22 cellular contexts compared by ENCODE assay signal in the genomic region with DNA sequence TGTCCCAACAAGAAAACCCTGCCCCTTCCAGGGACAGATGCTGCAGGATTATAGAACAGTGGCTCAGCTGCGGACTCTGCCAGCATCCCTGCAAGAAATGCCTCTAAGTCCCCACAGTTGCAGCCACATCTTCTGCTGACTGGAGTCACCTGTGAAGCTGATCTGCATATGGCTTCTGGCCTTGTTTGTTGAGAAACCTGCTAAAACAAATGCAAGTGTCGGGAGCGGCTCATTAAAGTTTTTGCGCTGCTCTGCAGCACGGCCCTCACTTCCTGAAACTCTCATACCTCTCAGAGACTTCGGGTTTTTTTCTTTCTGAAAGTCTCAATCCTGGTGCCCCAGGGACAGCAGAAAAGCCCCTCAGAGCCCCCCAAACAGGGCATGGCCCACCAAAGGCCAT.
"Had no signal": no experiment of that assay in that cellular context is flagged by ENCODE, and none has a peak within 500 bp of the region (broad histone marks: within the 10 kb centered on the region; RNA-seq: fewer than 3 reads in every experiment).

No MANE protein-coding gene starts in this region.

- H3K4me3 Mint-ChIP-seq: activated naive CD8-positive, alpha-beta T cell treated with anti-CD3 and anti-CD28 coated beads for 36 hours; activated T-cell treated with anti-CD3 and anti-CD28 coated beads, Interleukin-2, amount 50 U/mL, for 24 hours; central memory CD8-positive, alpha-beta T cell; nephron; T-helper 2 cell treated with Interferon-gamma antibody and Interleukin-4, amounts not matched to agents 5 μg/mL and 100 μg/mL, for 36 hours had no signal

- H3K4me1 Mint-ChIP-seq: activated naive CD8-positive, alpha-beta T cell treated with anti-CD3 and anti-CD28 coated beads for 36 hours had no signal

- H3K27ac ChIP-seq: breast epithelium, esophagus squamous epithelium, gastrocnemius medialis, pancreas, thyroid gland, VCaP had no signal

- ATAC-seq: gastrocnemius medialis; pancreas; right cardiac atrium; stimulated activated naive CD8-positive, alpha-beta T cell treated with anti-CD3 and anti-CD28 coated beads, Interleukin-15, Interleukin-2, amounts not matched to agents 100 U/mL and 50 U/mL, for 24 hours had no signal

- H3K36me3 Mint-ChIP-seq: activated naive CD8-positive, alpha-beta T cell treated with anti-CD3 and anti-CD28 coated beads for 36 hours had no signal

- H3K27me3 ChIP-seq: esophagus squamous epithelium, gastrocnemius medialis, pancreas, thyroid gland had no signal

- H3K9me3 ChIP-seq: breast epithelium, esophagus squamous epithelium, gastrocnemius medialis, pancreas, thyroid gland had no signal

- H3K27ac Mint-ChIP-seq: activated naive CD8-positive, alpha-beta T cell treated with anti-CD3 and anti-CD28 coated beads for 36 hours; activated T-cell treated with anti-CD3 and anti-CD28 coated beads, Interleukin-2, amount 50 U/mL, for 24 hours; activated T-helper 2 cell treated with anti-CD3 and anti-CD28 coated beads, Interferon-gamma antibody, Interleukin-2, Interleukin-4, amounts not matched to agents 10 μg/mL and 5 μg/mL and 100 μg/mL, durations not matched to agents 14 hours and 24 hours and 36 hours; nephron; T-helper 2 cell treated with Interferon-gamma antibody and Interleukin-4, amounts not matched to agents 5 μg/mL and 100 μg/mL, for 36 hours had no signal

- H3K27me3 Mint-ChIP-seq: activated naive CD8-positive, alpha-beta T cell treated with anti-CD3 and anti-CD28 coated beads for 36 hours; activated T-cell treated with anti-CD3 and anti-CD28 coated beads, Interleukin-2, amount 50 U/mL, for 24 hours; central memory CD8-positive, alpha-beta T cell had no signal

- H3K4me1 ChIP-seq: breast epithelium, esophagus squamous epithelium, pancreas, thyroid gland had no signal

- H3K36me3 ChIP-seq: breast epithelium, esophagus squamous epithelium, gastrocnemius medialis, pancreas, thyroid gland had no signal

- H3K9me3 Mint-ChIP-seq: activated naive CD8-positive, alpha-beta T cell treated with anti-CD3 and anti-CD28 coated beads for 36 hours; activated T-cell treated with anti-CD3 and anti-CD28 coated beads, Interleukin-2, amount 50 U/mL, for 24 hours; activated T-helper 2 cell treated with anti-CD3 and anti-CD28 coated beads, Interferon-gamma antibody, Interleukin-2, Interleukin-4, amounts not matched to agents 10 μg/mL and 5 μg/mL and 100 μg/mL, durations not matched to agents 14 hours and 24 hours and 36 hours; central memory CD8-positive, alpha-beta T cell; nephron; T-helper 2 cell treated with Interferon-gamma antibody and Interleukin-4, amounts not matched to agents 5 μg/mL and 100 μg/mL, for 36 hours had no signal

- H3K4me3 ChIP-seq: breast epithelium, esophagus squamous epithelium, gastrocnemius medialis, pancreas, thyroid gland had no signal

- DNase-seq: activated CD4-positive, alpha-beta T cell treated with anti-CD3 and anti-CD28 coated beads for 1 hour; activated CD4-positive, alpha-beta T cell treated with anti-CD3 and anti-CD28 coated beads, Interleukin-2, amount 50 U/mL, for 1 hour; activated CD8-positive, alpha-beta memory T cell treated with anti-CD3 and anti-CD28 coated beads, Interleukin-2, amount 50 U/mL, for 4 hours; activated naive CD4-positive, alpha-beta T cell treated with Interleukin-2 at 50 U/mL for 16 hours; activated naive CD8-positive, alpha-beta T cell treated with anti-CD3 and anti-CD28 coated beads for 36 hours; activated T-cell treated with anti-CD3 and anti-CD28 coated beads, Interleukin-2, amount 50 U/mL, for 24 hours; esophagus squamous epithelium; gastrocnemius medialis; hypothalamus; midbrain; pancreas; right cardiac atrium; stimulated activated CD4-positive, alpha-beta T cell treated with anti-CD3 and anti-CD28 coated beads, Interleukin-12 subunit alpha, Interleukin-12 subunit beta, amount 100 ng/mL, for 4 hours; stimulated activated CD4-positive, alpha-beta T cell treated with anti-CD3 and anti-CD28 coated beads, Interleukin-4, amount 100 ng/mL, for 4 hours; stimulated activated naive CD8-positive, alpha-beta T cell treated with anti-CD3 and anti-CD28 coated beads, Interleukin-15, Interleukin-2, amounts not matched to agents 100 U/mL and 50 U/mL, for 24 hours; thyroid gland had no signal
